ENCODE assay signal across 1 cellular context in genomic region chr2:202030676-202031075, GRCh38.
TF ChIP-seq lines count a peak whose summit lies in the region.

No MANE protein-coding gene starts in this region.

TF ChIP-seq in GM23338, 12 proteins besides CTCF, POLR2A, EP300 and RAD21 (continued from another document):
- TF ChIP-seq REST (IDR thresholded peaks at IDR 0.05; ENCODE audit: unreplicated experiment) (no peak), JUNB (IDR thresholded peaks at IDR 0.05; ENCODE audit: unreplicated experiment) (no peak), ETS1 (IDR thresholded peaks at IDR 0.05) (no peak), ZNF331 (CRISPR knock-in tag; IDR thresholded peaks at IDR 0.05; ENCODE audit: low read depth) (no peak), NANOG (IDR thresholded peaks at IDR 0.05; ENCODE audit: borderline replicate concordance) (no peak), EZH2 (IDR thresholded peaks at IDR 0.05; ENCODE audit: low read depth, unreplicated experiment) (no peak), ZNF462 (CRISPR knock-in tag; IDR thresholded peaks at IDR 0.05) (no peak), EZH2phosphoT487 (IDR thresholded peaks at IDR 0.05; ENCODE audit: unreplicated experiment) (no peak), CREB1 (CRISPR knock-in tag; IDR thresholded peaks at IDR 0.05; ENCODE audit: low read depth) (no peak)
